ENCODE assay signal across 7 cellular contexts in genomic region chr5:9390128-9390527, GRCh38.
"Had no signal": no experiment of that assay in that cellular context is flagged by ENCODE, and none has a peak within 500 bp of the region (broad histone marks: within the 10 kb centered on the region; RNA-seq: fewer than 3 reads in every experiment).

No MANE protein-coding gene starts in this region.

- H3K27ac ChIP-seq: HL-60 had no signal

- FAIRE-seq: HepG2, HTR-8/SVneo, K562 had no signal

- H3K4me3 Mint-ChIP-seq: IgD-negative memory B cell had no signal

- ATAC-seq: HepG2, K562 had no signal

- H3K36me3 Mint-ChIP-seq: IgD-negative memory B cell had no signal

- H3K4me3 ChIP-seq: K562 had no signal

- DNase-seq: IMR-90, KBM-7 had no signal

- H3K27me3 Mint-ChIP-seq: IgD-negative memory B cell had no signal
